In genomic region chr5:100828756-100829342, GRCh38 we compare ENCODE assay signal across 1 cellular context.
TF ChIP-seq lines count a peak whose summit lies in the region.

No MANE protein-coding gene starts in this region.

TF ChIP-seq in GM23338, 12 proteins besides CTCF, POLR2A, EP300 and RAD21 (continued from another document):
- TF ChIP-seq, protein P1, sequence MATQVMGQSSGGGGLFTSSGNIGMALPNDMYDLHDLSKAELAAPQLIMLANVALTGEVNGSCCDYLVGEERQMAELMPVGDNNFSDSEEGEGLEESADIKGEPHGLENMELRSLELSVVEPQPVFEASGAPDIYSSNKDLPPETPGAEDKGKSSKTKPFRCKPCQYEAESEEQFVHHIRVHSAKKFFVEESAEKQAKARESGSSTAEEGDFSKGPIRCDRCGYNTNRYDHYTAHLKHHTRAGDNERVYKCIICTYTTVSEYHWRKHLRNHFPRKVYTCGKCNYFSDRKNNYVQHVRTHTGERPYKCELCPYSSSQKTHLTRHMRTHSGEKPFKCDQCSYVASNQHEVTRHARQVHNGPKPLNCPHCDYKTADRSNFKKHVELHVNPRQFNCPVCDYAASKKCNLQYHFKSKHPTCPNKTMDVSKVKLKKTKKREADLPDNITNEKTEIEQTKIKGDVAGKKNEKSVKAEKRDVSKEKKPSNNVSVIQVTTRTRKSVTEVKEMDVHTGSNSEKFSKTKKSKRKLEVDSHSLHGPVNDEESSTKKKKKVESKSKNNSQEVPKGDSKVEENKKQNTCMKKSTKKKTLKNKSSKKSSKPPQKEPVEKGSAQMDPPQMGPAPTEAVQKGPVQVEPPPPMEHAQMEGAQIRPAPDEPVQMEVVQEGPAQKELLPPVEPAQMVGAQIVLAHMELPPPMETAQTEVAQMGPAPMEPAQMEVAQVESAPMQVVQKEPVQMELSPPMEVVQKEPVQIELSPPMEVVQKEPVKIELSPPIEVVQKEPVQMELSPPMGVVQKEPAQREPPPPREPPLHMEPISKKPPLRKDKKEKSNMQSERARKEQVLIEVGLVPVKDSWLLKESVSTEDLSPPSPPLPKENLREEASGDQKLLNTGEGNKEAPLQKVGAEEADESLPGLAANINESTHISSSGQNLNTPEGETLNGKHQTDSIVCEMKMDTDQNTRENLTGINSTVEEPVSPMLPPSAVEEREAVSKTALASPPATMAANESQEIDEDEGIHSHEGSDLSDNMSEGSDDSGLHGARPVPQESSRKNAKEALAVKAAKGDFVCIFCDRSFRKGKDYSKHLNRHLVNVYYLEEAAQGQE (IDR thresholded peaks at IDR 0.05; ENCODE audit: unreplicated experiment): no peak
- TF ChIP-seq EZH2 (IDR thresholded peaks at IDR 0.05; ENCODE audit: low read depth, unreplicated experiment) (no peak), STAT1 (IDR thresholded peaks at IDR 0.05; ENCODE audit: unreplicated experiment) (no peak), ZNF114 (CRISPR knock-in tag; IDR thresholded peaks at IDR 0.05) (no peak), EZH2phosphoT487 (IDR thresholded peaks at IDR 0.05; ENCODE audit: unreplicated experiment) (no peak)
- TF ChIP-seq, protein P2, sequence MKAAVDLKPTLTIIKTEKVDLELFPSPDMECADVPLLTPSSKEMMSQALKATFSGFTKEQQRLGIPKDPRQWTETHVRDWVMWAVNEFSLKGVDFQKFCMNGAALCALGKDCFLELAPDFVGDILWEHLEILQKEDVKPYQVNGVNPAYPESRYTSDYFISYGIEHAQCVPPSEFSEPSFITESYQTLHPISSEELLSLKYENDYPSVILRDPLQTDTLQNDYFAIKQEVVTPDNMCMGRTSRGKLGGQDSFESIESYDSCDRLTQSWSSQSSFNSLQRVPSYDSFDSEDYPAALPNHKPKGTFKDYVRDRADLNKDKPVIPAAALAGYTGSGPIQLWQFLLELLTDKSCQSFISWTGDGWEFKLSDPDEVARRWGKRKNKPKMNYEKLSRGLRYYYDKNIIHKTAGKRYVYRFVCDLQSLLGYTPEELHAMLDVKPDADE (IDR thresholded peaks at IDR 0.05): no peak
